In the genomic region with DNA sequence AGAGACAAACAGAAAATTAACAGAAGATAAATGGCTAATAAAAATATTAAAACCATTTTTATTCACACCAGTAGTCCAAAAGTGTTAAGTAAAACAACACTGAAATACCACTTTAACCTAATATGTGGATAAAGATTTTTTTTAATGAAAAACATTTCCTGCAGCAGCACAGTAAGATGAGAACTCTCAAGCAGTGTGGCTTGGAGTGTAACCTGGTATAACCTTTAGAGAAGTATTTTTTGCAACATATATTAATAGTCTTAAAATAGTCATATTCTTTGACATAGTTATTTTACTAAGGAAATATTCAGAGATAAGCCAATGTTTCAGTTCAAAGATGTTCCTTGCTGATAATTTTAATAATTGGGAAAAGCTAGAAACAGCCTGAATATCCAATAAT, we compare ENCODE assay signal across 34 cellular contexts.
"Had no signal": no experiment of that assay in that cellular context is flagged by ENCODE, and none has a peak within 500 bp of the region (broad histone marks: within the 10 kb centered on the region; RNA-seq: fewer than 3 reads in every experiment).

No MANE protein-coding gene starts in this region.

- ATAC-seq: activated CD8-positive, alpha-beta T cell treated with anti-CD3 and anti-CD28 coated beads for 36 hours; activated T-cell treated with anti-CD3 and anti-CD28 coated beads, Interleukin-2, amount 50 U/mL, for 72 hours; activated T-helper 17 cell treated with anti-CD3 and anti-CD28 coated beads, Interleukin-2, amount 50 U/mL, for 72 hours; PC-3 had no signal

- H3K27ac Mint-ChIP-seq: activated CD4-positive, alpha-beta T cell treated with anti-CD3 and anti-CD28 coated beads, Interleukin-2, amount 10 ng/mL, durations not matched to agents 24 days and 14 days; activated CD8-positive, alpha-beta T cell treated with anti-CD3 and anti-CD28 coated beads for 36 hours; activated naive CD8-positive, alpha-beta T cell treated with anti-CD3 and anti-CD28 coated beads for 36 hours; activated T-cell treated with anti-CD3 and anti-CD28 coated beads, Interleukin-2, amount 50 U/mL, for 72 hours; activated T-helper 17 cell treated with anti-CD3 and anti-CD28 coated beads, Interleukin-2, amount 50 U/mL, for 72 hours; T-helper 1 cell treated with Interleukin-12 subunit alpha and Interleukin-12 subunit beta and Interleukin-4 antibody, amounts not matched to agents 30 μg/mL and 1 μg/mL, for 36 hours; T-helper 2 cell treated with Interferon-gamma antibody and Interleukin-4, amounts not matched to agents 5 μg/mL and 100 μg/mL, for 36 hours had no signal

- H3K9me3 ChIP-seq: Peyer's patch, SJSA1 had no signal

- H3K27me3 ChIP-seq: brain microvascular endothelial cell, Peyer's patch, SJSA1 had no signal

- H3K36me3 ChIP-seq: brain microvascular endothelial cell, Peyer's patch, SJSA1 had no signal

- H3K27ac ChIP-seq: brain microvascular endothelial cell, KMS-11, Peyer's patch, SJSA1 had no signal

- H3K9me3 Mint-ChIP-seq: activated CD4-positive, alpha-beta T cell treated with anti-CD3 and anti-CD28 coated beads, Interleukin-2, amount 10 ng/mL, durations not matched to agents 24 days and 14 days; activated CD8-positive, alpha-beta T cell treated with anti-CD3 and anti-CD28 coated beads for 36 hours; activated naive CD8-positive, alpha-beta T cell treated with anti-CD3 and anti-CD28 coated beads for 36 hours; activated T-cell treated with anti-CD3 and anti-CD28 coated beads, Interleukin-2, amount 50 U/mL, for 72 hours; activated T-helper 17 cell treated with anti-CD3 and anti-CD28 coated beads, Interleukin-2, amount 50 U/mL, for 72 hours; T-helper 1 cell treated with Interleukin-12 subunit alpha and Interleukin-12 subunit beta and Interleukin-4 antibody, amounts not matched to agents 30 μg/mL and 1 μg/mL, for 36 hours; T-helper 2 cell treated with Interferon-gamma antibody and Interleukin-4, amounts not matched to agents 5 μg/mL and 100 μg/mL, for 36 hours had no signal

- FAIRE-seq: TTC549 had no signal

- DNase-seq: activated CD4-positive, alpha-beta T cell treated with anti-CD3 and anti-CD28 coated beads, Interleukin-2, amount 10 ng/mL, durations not matched to agents 24 days and 14 days; activated CD4-positive, alpha-beta T cell treated with anti-CD3 and anti-CD28 coated beads, Interleukin-2, amount 50 U/mL, for 4 hours; activated CD8-positive, alpha-beta T cell treated with anti-CD3 and anti-CD28 coated beads for 36 hours; activated effector memory CD4-positive, alpha-beta T cell treated with anti-CD3 and anti-CD28 coated beads, Interleukin-2, amount 50 U/mL, for 16 hours; activated naive CD4-positive, alpha-beta T cell; activated naive CD4-positive, alpha-beta T cell treated with anti-CD3 and anti-CD28 coated beads, Interleukin-2, amount 50 U/mL, for 16 hours; activated naive CD8-positive, alpha-beta T cell treated with anti-CD3 and anti-CD28 coated beads for 36 hours; activated T-cell treated with anti-CD3 and anti-CD28 coated beads, Interleukin-2, amount 50 U/mL, for 1 hour; activated T-cell treated with anti-CD3 and anti-CD28 coated beads, Interleukin-2, amount 50 U/mL, for 72 hours; amniotic stem cell; aorta; brain microvascular endothelial cell; central memory CD4-positive, alpha-beta T cell; NCI-H1092 treated with DMSO at 0.1 percent for 48 hours; NCI-H1417; NCI-H146; NCI-H187; NCI-H2029 treated with DMSO at 0.1 percent for 48 hours; NCI-H2107; NCI-H2171; NCI-H510A; NCI-H526; NCI-H748 treated with DMSO at 0.1 percent for 48 hours; NK-92 treated with Interleukin-12 subunit alpha and Interleukin-12 subunit beta, amount 100 ng/mL, for 24 hours; PC-3; Peyer's patch; RPMI8226; SHP77 treated with DMSO at 0.1 percent for 48 hours had no signal

- H3K4me1 Mint-ChIP-seq: activated CD4-positive, alpha-beta T cell treated with anti-CD3 and anti-CD28 coated beads, Interleukin-2, amount 10 ng/mL, durations not matched to agents 24 days and 14 days; activated T-helper 17 cell treated with anti-CD3 and anti-CD28 coated beads, Interleukin-2, amount 50 U/mL, for 72 hours had no signal

- H3K36me3 Mint-ChIP-seq: activated naive CD8-positive, alpha-beta T cell treated with anti-CD3 and anti-CD28 coated beads for 36 hours had no signal

- H3K27me3 Mint-ChIP-seq: activated CD8-positive, alpha-beta T cell treated with anti-CD3 and anti-CD28 coated beads for 36 hours had no signal

- H3K4me3 Mint-ChIP-seq: activated CD4-positive, alpha-beta T cell treated with anti-CD3 and anti-CD28 coated beads, Interleukin-2, amount 10 ng/mL, durations not matched to agents 24 days and 14 days; activated CD8-positive, alpha-beta T cell treated with anti-CD3 and anti-CD28 coated beads for 36 hours; activated naive CD8-positive, alpha-beta T cell treated with anti-CD3 and anti-CD28 coated beads for 36 hours; activated T-cell treated with anti-CD3 and anti-CD28 coated beads, Interleukin-2, amount 50 U/mL, for 72 hours; activated T-helper 17 cell treated with anti-CD3 and anti-CD28 coated beads, Interleukin-2, amount 50 U/mL, for 72 hours; T-helper 1 cell treated with Interleukin-12 subunit alpha and Interleukin-12 subunit beta and Interleukin-4 antibody, amounts not matched to agents 30 μg/mL and 1 μg/mL, for 36 hours; T-helper 2 cell treated with Interferon-gamma antibody and Interleukin-4, amounts not matched to agents 5 μg/mL and 100 μg/mL, for 36 hours had no signal

- H3K4me3 ChIP-seq: Peyer's patch, SJSA1 had no signal
